In genomic region chr4:69800599-69800998, GRCh38 we compare ENCODE assay signal across 23 cellular contexts. TPM values are rescaled to one million over a fixed set of nuclear protein-coding genes. Genes with fewer than 3 reads are reported as not detected.
A peak's percentile ranks its signal among the peaks of the same experiment; 100 is the strongest.
DNase-seq lines count a peak whose midpoint lies in the region; ATAC-seq, FAIRE-seq and TF ChIP-seq lines count a peak whose summit lies in the region.
"Had no signal": no experiment of that assay in that cellular context is flagged by ENCODE, and none has a peak within 500 bp of the region (broad histone marks: within the 10 kb centered on the region; RNA-seq: fewer than 3 reads in every experiment).

No MANE protein-coding gene starts in this region.

- peak; percentile 69 for FAIRE-seq in endothelial cell of umbilical vein (lab: Jason Lieb, UNC)

- H3K4me1 Mint-ChIP-seq in activated T-helper 1 cell treated with anti-CD3 and anti-CD28 coated beads, Interleukin-12 subunit alpha, Interleukin-12 subunit beta, Interleukin-2, Interleukin-4 antibody, amounts not matched to agents 30 ng/mL and 10 ng/mL and 1 ng/mL, durations not matched to agents 14 hours and 24 hours and 36 hours (ENCODE audit: low read depth) = no peaks in the 10 kb centered on the region
- H3K4me1 Mint-ChIP-seq: activated CD4-positive, alpha-beta T cell treated with anti-CD3 and anti-CD28 coated beads, Interleukin-2, amount 10 ng/mL, durations not matched to agents 7 days and 5 days; central memory CD8-positive, alpha-beta T cell had no signal

- peak overlapping the region; percentile 83 for H3K9ac ChIP-seq in endothelial cell of umbilical vein (replicated peaks; ENCODE audit: extremely low read depth, insufficient read depth, low read length)

- dilution Hi-C loops in endothelial cell of umbilical vein (cut with MboI; ENCODE audit: extremely low pct_ligation_motif_present, low sequenced_read_pairs) = no loop called here

- TF ChIP-seq CTCF in RWPE2 (IDR thresholded peaks at IDR 0.05; ENCODE audit: poor library complexity, severe bottlenecking) (no peak), endothelial cell of umbilical vein (IDR thresholded peaks at IDR 0.05; ENCODE audit: extremely low read depth in 1 of 2, insufficient read depth in 1 of 2, low read depth in 1 of 2, low read length in 2 of 2) (no peak)

- H3K4me2 ChIP-seq in endothelial cell of umbilical vein (ENCODE audit: insufficient read depth, low read length) = peak overlapping the region; percentile 42
- H3K4me2 ChIP-seq: hepatocyte had no signal

- TF ChIP-seq POLR2A in endothelial cell of umbilical vein (IDR thresholded peaks at IDR 0.05; ENCODE audit: low read depth, low read length) = peak; percentile 31

- intact Hi-C loops in endothelial cell of umbilical vein (cut with micrococcal nuclease) = loop anchor here (1.0 kb wide), 6 partner anchors 23 to 81 kb away; partner anchors contain the start of gene SULT1B1
- intact Hi-C loops in activated T-helper 1 cell treated with anti-CD3 and anti-CD28 coated beads, Interleukin-12 subunit alpha, Interleukin-12 subunit beta, Interleukin-2, Interleukin-4 antibody, amounts not matched to agents 30 ng/mL and 10 ng/mL and 1 ng/mL, durations not matched to agents 14 hours and 24 hours and 36 hours (cut with micrococcal nuclease) = no loop called here

- peak overlapping the region; percentile 19 for H2AFZ ChIP-seq in endothelial cell of umbilical vein (ENCODE audit: low read depth, low read length)
- H2AFZ ChIP-seq: hepatocyte had no signal

- H3K79me2 ChIP-seq in endothelial cell of umbilical vein (ENCODE audit: control insufficient read depth, insufficient read depth, low read length) = no peaks in the 10 kb centered on the region
- H3K79me2 ChIP-seq: hepatocyte had no signal

- H3K27ac Mint-ChIP-seq in activated T-helper 1 cell treated with anti-CD3 and anti-CD28 coated beads, Interleukin-12 subunit alpha, Interleukin-12 subunit beta, Interleukin-2, Interleukin-4 antibody, amounts not matched to agents 30 ng/mL and 10 ng/mL and 1 ng/mL, durations not matched to agents 14 hours and 24 hours and 36 hours = no peak overlapping the region
- H3K27ac Mint-ChIP-seq: activated CD4-positive, alpha-beta T cell treated with anti-CD3 and anti-CD28 coated beads, Interleukin-2, amount 10 ng/mL, durations not matched to agents 7 days and 5 days; activated naive CD4-positive, alpha-beta T cell treated with anti-CD3 and anti-CD28 coated beads, Interleukin-2, amount 50 U/mL, for 72 hours had no signal

- POLR2A ChIA-PET in endothelial cell of umbilical vein (lab: Charles Lee) = interaction anchor here (1.0 to 1.2 kb wide), 2 partner anchors 27 to 36 kb away, joined by 3 to 4 read pairs; no protein-coding TSS in a partner anchor

- H3K36me3 ChIP-seq in RWPE2 (ENCODE audit: low read depth) (no peaks in the 10 kb centered on the region), endothelial cell of umbilical vein (ENCODE audit: control insufficient read depth in 2 of 2, extremely low read depth in 1 of 2, insufficient read depth in 2 of 2, low read length in 2 of 2) (no peaks in the 10 kb centered on the region), H7 (replicated peaks; ENCODE audit: control insufficient read depth, insufficient read depth, low read length) (no peaks in the 10 kb centered on the region)

- DNase-seq in AG20443 (ENCODE audit: low spot score) (peak; percentile 35), RWPE2 (ENCODE audit: low spot score) (no peak), endothelial cell of umbilical vein (ENCODE audit: low read depth, low spot score) (peak; percentile 86), kidney tubule cell (ENCODE audit: low spot score) (peak; percentile 30), mucosa of gallbladder (ENCODE audit: low spot score) (no peak), NCI-H446 (lab: John Stamatoyannopoulos, UW) (no peak), H7 (no peak)
- DNase-seq in activated T-helper 1 cell treated with anti-CD3 and anti-CD28 coated beads, Interleukin-12 subunit alpha, Interleukin-12 subunit beta, Interleukin-2, Interleukin-4 antibody, amounts not matched to agents 30 ng/mL and 10 ng/mL and 1 ng/mL, durations not matched to agents 14 hours and 24 hours and 36 hours (ENCODE audit: low spot score) = no peak
- DNase-seq: activated CD4-positive, alpha-beta T cell treated with anti-CD3 and anti-CD28 coated beads, Interleukin-2, amount 10 ng/mL, durations not matched to agents 7 days and 5 days; AML-193; HCEC 1CT; IMR-90; left colon; mucosa of descending colon; NCI-H2081; NCI-H526; substantia nigra had no signal

- H3K27me3 ChIP-seq in RWPE2 (ENCODE audit: insufficient read depth, poor library complexity, severe bottlenecking) (no peaks in the 10 kb centered on the region), endothelial cell of umbilical vein (ENCODE audit: control insufficient read depth in 2 of 2, insufficient read depth in 2 of 2, low read length in 2 of 2) (no peaks in the 10 kb centered on the region), H7 (ENCODE audit: control insufficient read depth, insufficient read depth, low read length) (no peaks in the 10 kb centered on the region)
- H3K27me3 ChIP-seq: hepatocyte had no signal

- no peaks in the 10 kb centered on the region for H4K20me1 ChIP-seq in endothelial cell of umbilical vein (replicated peaks; ENCODE audit: control insufficient read depth, extremely low read depth, insufficient read depth, low read length)

- H3K9me3 ChIP-seq in RWPE2 (ENCODE audit: severe bottlenecking) (no peaks in the 10 kb centered on the region), endothelial cell of umbilical vein (replicated peaks; ENCODE audit: control insufficient read depth, insufficient read depth, low read length) (no peaks in the 10 kb centered on the region)
- H3K9me3 ChIP-seq: mucosa of descending colon had no signal

- H3K36me3 Mint-ChIP-seq in activated T-helper 1 cell treated with anti-CD3 and anti-CD28 coated beads, Interleukin-12 subunit alpha, Interleukin-12 subunit beta, Interleukin-2, Interleukin-4 antibody, amounts not matched to agents 30 ng/mL and 10 ng/mL and 1 ng/mL, durations not matched to agents 14 hours and 24 hours and 36 hours (ENCODE audit: low read depth) = no peaks in the 10 kb centered on the region

- BruUV-seq in endothelial cell of umbilical vein (replicated peaks; lab: Mats Ljungman, UMichigan) = no TSS peak

- peaks cover 8% of the 10 kb centered on the region for H3K4me1 ChIP-seq in RWPE2 (ENCODE audit: insufficient read depth, poor library complexity, severe bottlenecking)
- peaks cover 23% of the 10 kb centered on the region for H3K4me1 ChIP-seq in endothelial cell of umbilical vein (ENCODE audit: control insufficient read depth, extremely low read depth, insufficient read depth, low read length)

- peak; percentile 33; the same call in 1 of the 3 replicates for ATAC-seq in RWPE2 (ENCODE audit: low read depth)
- ATAC-seq: activated naive CD4-positive, alpha-beta T cell treated with anti-CD3 and anti-CD28 coated beads, Interleukin-2, amount 50 U/mL, for 72 hours; left colon; mucosa of descending colon; sciatic nerve had no signal

- H3K27ac ChIP-seq in RWPE2 (ENCODE audit: poor library complexity, severe bottlenecking) (peak overlapping the region; percentile 28), endothelial cell of umbilical vein (ENCODE audit: insufficient read depth, low read depth, low read length) (peak overlapping the region; percentile 97)
- H3K27ac ChIP-seq: epithelial cell of prostate, hepatocyte had no signal

- CTCF ChIA-PET in endothelial cell of umbilical vein (lab: Charles Lee) = interaction anchor here (0.7 to 2.1 kb wide), 9 partner anchors 15 to 111 kb away, joined by 3 to 7 read pairs (median 5); partner anchors contain the start of gene SULT1B1

- H3K4me3 Mint-ChIP-seq in activated T-helper 1 cell treated with anti-CD3 and anti-CD28 coated beads, Interleukin-12 subunit alpha, Interleukin-12 subunit beta, Interleukin-2, Interleukin-4 antibody, amounts not matched to agents 30 ng/mL and 10 ng/mL and 1 ng/mL, durations not matched to agents 14 hours and 24 hours and 36 hours = no peak overlapping the region
- H3K4me3 Mint-ChIP-seq: activated CD4-positive, alpha-beta T cell treated with anti-CD3 and anti-CD28 coated beads, Interleukin-2, amount 10 ng/mL, durations not matched to agents 7 days and 5 days; central memory CD8-positive, alpha-beta T cell had no signal

- peaks cover 5% of the 10 kb centered on the region for H3K27me3 Mint-ChIP-seq in activated T-helper 1 cell treated with anti-CD3 and anti-CD28 coated beads, Interleukin-12 subunit alpha, Interleukin-12 subunit beta, Interleukin-2, Interleukin-4 antibody, amounts not matched to agents 30 ng/mL and 10 ng/mL and 1 ng/mL, durations not matched to agents 14 hours and 24 hours and 36 hours (ENCODE audit: insufficient read depth)
- H3K27me3 Mint-ChIP-seq: activated CD4-positive, alpha-beta T cell treated with anti-CD3 and anti-CD28 coated beads, Interleukin-2, amount 10 ng/mL, durations not matched to agents 7 days and 5 days; central memory CD8-positive, alpha-beta T cell had no signal

- H3K4me3 ChIP-seq in RWPE2 (ENCODE audit: severe bottlenecking) (no peak overlapping the region), endothelial cell of umbilical vein (replicated peaks in 1 of 3; ENCODE audit: insufficient read depth in 1 of 3, low read depth in 1 of 3, low read length in 3 of 3) (no peak overlapping the region), H7 (ENCODE audit: insufficient read depth, low read depth, low read length) (no peak overlapping the region)
- H3K4me3 ChIP-seq: hepatocyte, mucosa of descending colon had no signal

- H3K9me1 ChIP-seq in endothelial cell of umbilical vein (replicated peaks; ENCODE audit: control insufficient read depth, extremely low read depth, insufficient read depth, low read length) = no peaks in the 10 kb centered on the region

- H3K9me3 Mint-ChIP-seq in activated T-helper 1 cell treated with anti-CD3 and anti-CD28 coated beads, Interleukin-12 subunit alpha, Interleukin-12 subunit beta, Interleukin-2, Interleukin-4 antibody, amounts not matched to agents 30 ng/mL and 10 ng/mL and 1 ng/mL, durations not matched to agents 14 hours and 24 hours and 36 hours = no peaks in the 10 kb centered on the region
- H3K9me3 Mint-ChIP-seq: activated CD4-positive, alpha-beta T cell treated with anti-CD3 and anti-CD28 coated beads, Interleukin-2, amount 10 ng/mL, durations not matched to agents 7 days and 5 days had no signal

RNA-seq across cellular contexts. Expression of gene SULT1B1, which starts 40.2 kb away (rescaled TPM):
- total RNA-seq in endothelial cell of umbilical vein (59.5 and 68.2 TPM in 2 replicates), mucosa of gallbladder (0.75 TPM)
- polyA plus RNA-seq in endothelial cell of umbilical vein = 35.2 and 45.0 TPM in 2 replicates
- polyA plus RNA-seq in endothelial cell of umbilical vein (2011; cell fraction: cytosol; rRNA removed) = 43.0 and 43.7 TPM in 2 replicates
- 57.8 and 83.9 TPM in 2 replicates for polyA plus RNA-seq in endothelial cell of umbilical vein (2011; cell fraction: nucleus; rRNA removed)
- polyA plus RNA-seq in endothelial cell of umbilical vein (2012) = 47.7 and 50.6 TPM in 2 replicates
- polyA minus RNA-seq in endothelial cell of umbilical vein = 88.4 and 99.5 TPM in 2 replicates
- not detected for polyA minus RNA-seq in endothelial cell of umbilical vein (2011; cell fraction: cytosol; rRNA and poly(A)+ RNA removed)
- 47.8 and 83.8 TPM in 2 replicates for polyA minus RNA-seq in endothelial cell of umbilical vein (2011; cell fraction: nucleus; rRNA and poly(A)+ RNA removed)
- total RNA-seq in H7 (2014; rRNA removed; shearing (Covaris generic)) = not detected in 2 replicates
- total RNA-seq in activated T-helper 1 cell treated with anti-CD3 and anti-CD28 coated beads, Interleukin-12 subunit alpha, Interleukin-12 subunit beta, Interleukin-2, Interleukin-4 antibody, amounts not matched to agents 30 ng/mL and 10 ng/mL and 1 ng/mL, durations not matched to agents 14 hours and 24 hours and 36 hours = 0.17 and 0.26 TPM in 2 replicates
- total RNA-seq: osteoblast had no signal

RNA-seq across cellular contexts. Expression of gene SULT1E1, which starts 59.3 kb away (rescaled TPM):
- total RNA-seq in endothelial cell of umbilical vein (34.5 and 42.1 TPM in 2 replicates), mucosa of gallbladder (0.29 TPM)
- polyA plus RNA-seq in endothelial cell of umbilical vein = 25.8 and 36.9 TPM in 2 replicates
- 20.6 and 24.5 TPM in 2 replicates for polyA plus RNA-seq in endothelial cell of umbilical vein (2011; cell fraction: cytosol; rRNA removed)
- polyA plus RNA-seq in endothelial cell of umbilical vein (2011; cell fraction: nucleus; rRNA removed) = 52.3 and 64.1 TPM in 2 replicates
- 0.80 and 0.90 TPM in 2 replicates for polyA plus RNA-seq in endothelial cell of umbilical vein (2012)
- 12.8 and 17.9 TPM in 2 replicates for polyA minus RNA-seq in endothelial cell of umbilical vein
- not detected for polyA minus RNA-seq in endothelial cell of umbilical vein (2011; cell fraction: cytosol; rRNA and poly(A)+ RNA removed)
- polyA minus RNA-seq in endothelial cell of umbilical vein (2011; cell fraction: nucleus; rRNA and poly(A)+ RNA removed) = 15.8 and 24.0 TPM in 2 replicates
- not detected in 2 replicates for total RNA-seq in H7 (2014; rRNA removed; shearing (Covaris generic))
- total RNA-seq in activated T-helper 1 cell treated with anti-CD3 and anti-CD28 coated beads, Interleukin-12 subunit alpha, Interleukin-12 subunit beta, Interleukin-2, Interleukin-4 antibody, amounts not matched to agents 30 ng/mL and 10 ng/mL and 1 ng/mL, durations not matched to agents 14 hours and 24 hours and 36 hours = not detected in 2 replicates
- total RNA-seq: activated CD4-positive, alpha-beta T cell treated with anti-CD3 and anti-CD28 coated beads, Interleukin-2, amount 10 ng/mL, durations not matched to agents 7 days and 5 days; activated naive CD4-positive, alpha-beta T cell treated with anti-CD3 and anti-CD28 coated beads, Interleukin-2, amount 50 U/mL, for 72 hours; IMR-90; osteoblast; sciatic nerve had no signal
- polyA plus RNA-seq: IMR-90 had no signal

Comparison
In these comparisons a context has a peak if more than half of its experiments do, and no peak if none do; other contexts are left out.
1. DNase-seq: peak in AG20443 (single experiment), endothelial cell of umbilical vein (single experiment) and kidney tubule cell (single experiment); none in RWPE2 (single experiment), mucosa of gallbladder (single experiment), NCI-H446 (0 of 2), H7 (single experiment) and activated T-helper 1 cell treated with anti-CD3 and anti-CD28 coated beads, Interleukin-12 subunit alpha, Interleukin-12 subunit beta, Interleukin-2, Interleukin-4 antibody, amounts not matched to agents 30 ng/mL and 10 ng/mL and 1 ng/mL, durations not matched to agents 14 hours and 24 hours and 36 hours (single experiment).
2. RNA of gene SULT1B1, which starts 40.2 kb away (total RNA-seq): 59.5 to 68.2 TPM in endothelial cell of umbilical vein; 0.75 TPM in mucosa of gallbladder (single experiment), 0.17 to 0.26 TPM in activated T-helper 1 cell treated with anti-CD3 and anti-CD28 coated beads, Interleukin-12 subunit alpha, Interleukin-12 subunit beta, Interleukin-2, Interleukin-4 antibody, amounts not matched to agents 30 ng/mL and 10 ng/mL and 1 ng/mL, durations not matched to agents 14 hours and 24 hours and 36 hours and not detected in H7; every median in the first group is over 10 times any median in the second.
3. RNA of gene SULT1E1, which starts 59.3 kb away (total RNA-seq): 34.5 to 42.1 TPM in endothelial cell of umbilical vein; 0.29 TPM in mucosa of gallbladder (single experiment), not detected in H7 and not detected in activated T-helper 1 cell treated with anti-CD3 and anti-CD28 coated beads, Interleukin-12 subunit alpha, Interleukin-12 subunit beta, Interleukin-2, Interleukin-4 antibody, amounts not matched to agents 30 ng/mL and 10 ng/mL and 1 ng/mL, durations not matched to agents 14 hours and 24 hours and 36 hours; every median in the first group is over 10 times any median in the second.